Comparison of ENCODE assay signal across 19 cellular contexts in the genomic region with DNA sequence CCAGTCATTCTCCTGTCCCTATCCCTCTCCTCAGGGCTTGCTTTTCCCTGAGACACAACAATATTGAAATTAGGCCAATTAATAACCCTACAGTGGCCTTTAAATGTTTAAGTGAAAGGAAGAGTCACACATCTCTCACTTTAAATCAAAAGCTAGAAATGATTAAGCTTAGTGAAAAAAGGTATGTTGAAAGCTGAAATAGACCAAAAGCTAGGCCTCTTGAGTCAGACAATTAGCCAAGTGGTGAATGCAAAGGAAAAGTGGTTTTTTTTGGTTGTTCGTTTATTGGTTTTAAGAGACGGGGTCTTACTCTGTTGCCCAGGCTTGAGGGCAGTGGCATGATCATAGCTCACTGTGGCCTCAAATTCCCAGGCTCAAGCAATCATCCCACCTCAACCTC.
"Had no signal": no experiment of that assay in that cellular context is flagged by ENCODE, and none has a peak within 500 bp of the region (broad histone marks: within the 10 kb centered on the region; RNA-seq: fewer than 3 reads in every experiment).

No MANE protein-coding gene starts in this region.

- H3K9me3 Mint-ChIP-seq: dendritic cell treated with granulocyte-macrophage colony-stimulating factor and Interleukin-4, amounts not matched to agents 40 ng/mL and 50 ng/mL, for 4 days; memory B cell; natural killer cell; stimulated activated naive CD8-positive, alpha-beta T cell treated with anti-CD3 and anti-CD28 coated beads, Interleukin-15, amount 100 ng/mL, for 72 hours had no signal

- H3K4me3 Mint-ChIP-seq: dendritic cell treated with granulocyte-macrophage colony-stimulating factor and Interleukin-4, amounts not matched to agents 40 ng/mL and 50 ng/mL, for 4 days; memory B cell; natural killer cell; stimulated activated naive CD8-positive, alpha-beta T cell treated with anti-CD3 and anti-CD28 coated beads, Interleukin-15, amount 100 ng/mL, for 72 hours had no signal

- ATAC-seq: foreskin keratinocyte; gastroesophageal sphincter; heart left ventricle; left lobe of liver; natural killer cell; right lobe of liver; stimulated activated naive CD8-positive, alpha-beta T cell treated with anti-CD3 and anti-CD28 coated beads, Interleukin-15, amount 100 ng/mL, for 72 hours had no signal

- H3K27ac Mint-ChIP-seq: dendritic cell treated with granulocyte-macrophage colony-stimulating factor and Interleukin-4, amounts not matched to agents 40 ng/mL and 50 ng/mL, for 4 days; memory B cell; natural killer cell; progenitor cell of endocrine pancreas; stimulated activated naive CD8-positive, alpha-beta T cell treated with anti-CD3 and anti-CD28 coated beads, Interleukin-15, amount 100 ng/mL, for 72 hours had no signal

- H3K4me1 Mint-ChIP-seq: memory B cell had no signal

- H3K36me3 Mint-ChIP-seq: memory B cell, natural killer cell had no signal

- DNase-seq: effector CD8-positive, alpha-beta T cell; foreskin keratinocyte; heart left ventricle; kidney; natural killer cell; occipital lobe; right lobe of liver; small intestine; stimulated activated CD4-positive, alpha-beta T cell treated with anti-CD3 and anti-CD28 coated beads, Interleukin-15, amount 100 ng/mL, for 24 hours; stimulated activated CD4-positive, alpha-beta T cell treated with anti-CD3 and anti-CD28 coated beads, Interleukin-2, amount 100 ng/mL, for 48 hours; stimulated activated naive CD4-positive, alpha-beta T cell; stimulated activated naive CD8-positive, alpha-beta T cell treated with anti-CD3 and anti-CD28 coated beads, Interleukin-15, amount 100 ng/mL, for 72 hours; thyroid gland; trophoblast cell had no signal

- H3K27me3 Mint-ChIP-seq: dendritic cell treated with granulocyte-macrophage colony-stimulating factor and Interleukin-4, amounts not matched to agents 40 ng/mL and 50 ng/mL, for 4 days; memory B cell; progenitor cell of endocrine pancreas; stimulated activated naive CD8-positive, alpha-beta T cell treated with anti-CD3 and anti-CD28 coated beads, Interleukin-15, amount 100 ng/mL, for 72 hours had no signal
